ENCODE assay signal across 1 cellular context in genomic region chr7:154676422-154677073, GRCh38.
TF ChIP-seq lines count a peak whose summit lies in the region.

No MANE protein-coding gene starts in this region.

TF ChIP-seq in K562, 482 proteins besides CTCF, POLR2A, EP300 and RAD21 (continued from another document and continues in another):
- TF ChIP-seq, protein P1, sequence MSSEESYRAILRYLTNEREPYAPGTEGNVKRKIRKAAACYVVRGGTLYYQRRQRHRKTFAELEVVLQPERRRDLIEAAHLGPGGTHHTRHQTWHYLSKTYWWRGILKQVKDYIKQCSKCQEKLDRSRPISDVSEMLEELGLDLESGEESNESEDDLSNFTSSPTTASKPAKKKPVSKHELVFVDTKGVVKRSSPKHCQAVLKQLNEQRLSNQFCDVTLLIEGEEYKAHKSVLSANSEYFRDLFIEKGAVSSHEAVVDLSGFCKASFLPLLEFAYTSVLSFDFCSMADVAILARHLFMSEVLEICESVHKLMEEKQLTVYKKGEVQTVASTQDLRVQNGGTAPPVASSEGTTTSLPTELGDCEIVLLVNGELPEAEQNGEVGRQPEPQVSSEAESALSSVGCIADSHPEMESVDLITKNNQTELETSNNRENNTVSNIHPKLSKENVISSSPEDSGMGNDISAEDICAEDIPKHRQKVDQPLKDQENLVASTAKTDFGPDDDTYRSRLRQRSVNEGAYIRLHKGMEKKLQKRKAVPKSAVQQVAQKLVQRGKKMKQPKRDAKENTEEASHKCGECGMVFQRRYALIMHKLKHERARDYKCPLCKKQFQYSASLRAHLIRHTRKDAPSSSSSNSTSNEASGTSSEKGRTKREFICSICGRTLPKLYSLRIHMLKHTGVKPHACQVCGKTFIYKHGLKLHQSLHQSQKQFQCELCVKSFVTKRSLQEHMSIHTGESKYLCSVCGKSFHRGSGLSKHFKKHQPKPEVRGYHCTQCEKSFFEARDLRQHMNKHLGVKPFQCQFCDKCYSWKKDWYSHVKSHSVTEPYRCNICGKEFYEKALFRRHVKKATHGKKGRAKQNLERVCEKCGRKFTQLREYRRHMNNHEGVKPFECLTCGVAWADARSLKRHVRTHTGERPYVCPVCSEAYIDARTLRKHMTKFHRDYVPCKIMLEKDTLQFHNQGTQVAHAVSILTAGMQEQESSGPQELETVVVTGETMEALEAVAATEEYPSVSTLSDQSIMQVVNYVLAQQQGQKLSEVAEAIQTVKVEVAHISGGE (CRISPR knock-in tag; IDR thresholded peaks at IDR 0.05): peak in 2 of 3 experiments; percentile 67 to 95; a peak in 4 of 6 replicates
- no peak for TF ChIP-seq TAF1 (IDR thresholded peaks at IDR 0.05; ENCODE audit: control insufficient read depth, extremely low read depth, insufficient read depth, low read length, severe bottlenecking)
- no peak for TF ChIP-seq CHCHD3 (CRISPR knock-in tag; IDR thresholded peaks at IDR 0.05)
- TF ChIP-seq RBBP5 (IDR thresholded peaks at IDR 0.05; ENCODE audit: borderline replicate concordance, insufficient read depth, low read length, poor library complexity, severe bottlenecking): peak; percentile 96
- TF ChIP-seq TGIF2 (CRISPR knock-in tag; IDR thresholded peaks at IDR 0.05): no peak
- TF ChIP-seq HNRNPH1 (optimal IDR thresholded peaks at IDR 0.05; ENCODE audit: low read depth, low read length): no peak
- no peak for TF ChIP-seq BRD4 (IDR thresholded peaks at IDR 0.05)
- TF ChIP-seq HDAC6 (IDR thresholded peaks at IDR 0.05; ENCODE audit: low read depth, low read length): no peak
- TF ChIP-seq ETV1 (tag; conservative IDR thresholded peaks at IDR 0.05; ENCODE audit: low read depth): peak; percentile 74
- TF ChIP-seq KHSRP (IDR thresholded peaks at IDR 0.05): no peak
- 0 out of 2 replicates have a peak, but pooled peaks have one; percentile 22 for TF ChIP-seq ZNF23 (CRISPR knock-in tag; IDR thresholded peaks at IDR 0.05)
- TF ChIP-seq, protein P2, sequence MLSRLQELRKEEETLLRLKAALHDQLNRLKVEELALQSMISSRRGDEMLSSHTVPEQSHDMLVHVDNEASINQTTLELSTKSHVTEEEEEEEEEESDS (CRISPR knock-in tag; IDR thresholded peaks at IDR 0.05): no peak
- TF ChIP-seq, protein P3, sequence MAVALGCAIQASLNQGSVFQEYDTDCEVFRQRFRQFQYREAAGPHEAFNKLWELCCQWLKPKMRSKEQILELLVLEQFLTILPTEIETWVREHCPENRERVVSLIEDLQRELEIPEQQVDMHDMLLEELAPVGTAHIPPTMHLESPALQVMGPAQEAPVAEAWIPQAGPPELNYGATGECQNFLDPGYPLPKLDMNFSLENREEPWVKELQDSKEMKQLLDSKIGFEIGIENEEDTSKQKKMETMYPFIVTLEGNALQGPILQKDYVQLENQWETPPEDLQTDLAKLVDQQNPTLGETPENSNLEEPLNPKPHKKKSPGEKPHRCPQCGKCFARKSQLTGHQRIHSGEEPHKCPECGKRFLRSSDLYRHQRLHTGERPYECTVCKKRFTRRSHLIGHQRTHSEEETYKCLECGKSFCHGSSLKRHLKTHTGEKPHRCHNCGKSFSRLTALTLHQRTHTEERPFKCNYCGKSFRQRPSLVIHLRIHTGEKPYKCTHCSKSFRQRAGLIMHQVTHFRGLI (CRISPR knock-in tag; IDR thresholded peaks at IDR 0.05): 0 out of 2 replicates have a peak, but pooled peaks have one; percentile 43
- no peak for TF ChIP-seq FUS (optimal IDR thresholded peaks at IDR 0.05; ENCODE audit: low read depth, low read length)
- TF ChIP-seq SMARCE1 (IDR thresholded peaks at IDR 0.05): peak; percentile 91
- TF ChIP-seq BCLAF1 (IDR thresholded peaks at IDR 0.05; ENCODE audit: borderline replicate concordance in 1 of 2, control insufficient read depth in 1 of 2, low read depth in 2 of 2, low read length in 1 of 2): no peak
- TF ChIP-seq TCF7L2 (IDR thresholded peaks at IDR 0.05; ENCODE audit: low read depth, low read length): no peak
- TF ChIP-seq ZNF121 (CRISPR knock-in tag; conservative IDR thresholded peaks at IDR 0.05): no peak
- peak; percentile 68; the same call in 1 of the 2 replicates for TF ChIP-seq ZNF274 (IDR thresholded peaks at IDR 0.05; ENCODE audit: borderline replicate concordance, low read depth, low read length)
- TF ChIP-seq BCL6 (CRISPR knock-in tag; IDR thresholded peaks at IDR 0.05): no peak
- TF ChIP-seq JUN (IDR thresholded peaks at IDR 0.05; ENCODE audit: borderline replicate concordance, low read depth, low read length): 0 out of 2 replicates have a peak, but pooled peaks have one; percentile 6
- no peak; the same call in 1 of the 2 replicates for TF ChIP-seq JUN (CRISPR knock-in tag; IDR thresholded peaks at IDR 0.05; ENCODE audit: borderline replicate concordance)
- TF ChIP-seq POLR2B (IDR thresholded peaks at IDR 0.05; ENCODE audit: low read depth, partially characterized antibody): peak; percentile 72
- TF ChIP-seq ZKSCAN1 (IDR thresholded peaks at IDR 0.05; ENCODE audit: low read depth, low read length): no peak
- no peak for TF ChIP-seq ZNF609 (CRISPR knock-in tag; IDR thresholded peaks at IDR 0.05; ENCODE audit: borderline replicate concordance)
- no peak for TF ChIP-seq CCAR2 (IDR thresholded peaks at IDR 0.05; ENCODE audit: low read depth, low read length)
- TF ChIP-seq EGR1 (conservative IDR thresholded peaks at IDR 0.05): no peak; the same call in 1 of the 2 replicates
- TF ChIP-seq HEY1 (CRISPR knock-in tag; IDR thresholded peaks at IDR 0.05; ENCODE audit: borderline replicate concordance): no peak
- peak; percentile 85 for TF ChIP-seq ELF4 (CRISPR knock-in tag; IDR thresholded peaks at IDR 0.05)
- TF ChIP-seq IRF2 (CRISPR knock-in tag; IDR thresholded peaks at IDR 0.05): no peak
- peak; percentile 64; the same call in 1 of the 2 replicates for TF ChIP-seq DMBX1 (CRISPR knock-in tag; IDR thresholded peaks at IDR 0.05; ENCODE audit: borderline replicate concordance)
- TF ChIP-seq, protein P4, sequence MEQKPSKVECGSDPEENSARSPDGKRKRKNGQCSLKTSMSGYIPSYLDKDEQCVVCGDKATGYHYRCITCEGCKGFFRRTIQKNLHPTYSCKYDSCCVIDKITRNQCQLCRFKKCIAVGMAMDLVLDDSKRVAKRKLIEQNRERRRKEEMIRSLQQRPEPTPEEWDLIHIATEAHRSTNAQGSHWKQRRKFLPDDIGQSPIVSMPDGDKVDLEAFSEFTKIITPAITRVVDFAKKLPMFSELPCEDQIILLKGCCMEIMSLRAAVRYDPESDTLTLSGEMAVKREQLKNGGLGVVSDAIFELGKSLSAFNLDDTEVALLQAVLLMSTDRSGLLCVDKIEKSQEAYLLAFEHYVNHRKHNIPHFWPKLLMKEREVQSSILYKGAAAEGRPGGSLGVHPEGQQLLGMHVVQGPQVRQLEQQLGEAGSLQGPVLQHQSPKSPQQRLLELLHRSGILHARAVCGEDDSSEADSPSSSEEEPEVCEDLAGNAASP (IDR thresholded peaks at IDR 0.05): no peak
- TF ChIP-seq ETV6 (IDR thresholded peaks at IDR 0.05; ENCODE audit: borderline replicate concordance in 1 of 2, low read depth in 2 of 2, low read length in 1 of 2): no peak; a peak in 1 of 4 replicates
- no peak for TF ChIP-seq ETV6 (CRISPR knock-in tag; IDR thresholded peaks at IDR 0.05; ENCODE audit: borderline replicate concordance)
- TF ChIP-seq ZFP30 (CRISPR knock-in tag; IDR thresholded peaks at IDR 0.05; ENCODE audit: borderline replicate concordance): no peak
- peak; percentile 43; the same call in 1 of the 2 replicates for TF ChIP-seq PHF8 (IDR thresholded peaks at IDR 0.05; ENCODE audit: borderline replicate concordance, low read length)
- no peak for TF ChIP-seq PHF21A (IDR thresholded peaks at IDR 0.05; ENCODE audit: borderline replicate concordance, low read depth)
- TF ChIP-seq FOXM1 (IDR thresholded peaks at IDR 0.05; ENCODE audit: low read depth): peak; percentile 63
- peak; percentile 69; the same call in 1 of the 2 replicates for TF ChIP-seq FOXM1 (CRISPR knock-in tag; IDR thresholded peaks at IDR 0.05; ENCODE audit: low read depth)
- peak; percentile 84 for TF ChIP-seq ZNF197 (CRISPR knock-in tag; IDR thresholded peaks at IDR 0.05; ENCODE audit: low read depth)
- TF ChIP-seq PHB2 (IDR thresholded peaks at IDR 0.05; ENCODE audit: low read depth): no peak
- TF ChIP-seq, protein P5, sequence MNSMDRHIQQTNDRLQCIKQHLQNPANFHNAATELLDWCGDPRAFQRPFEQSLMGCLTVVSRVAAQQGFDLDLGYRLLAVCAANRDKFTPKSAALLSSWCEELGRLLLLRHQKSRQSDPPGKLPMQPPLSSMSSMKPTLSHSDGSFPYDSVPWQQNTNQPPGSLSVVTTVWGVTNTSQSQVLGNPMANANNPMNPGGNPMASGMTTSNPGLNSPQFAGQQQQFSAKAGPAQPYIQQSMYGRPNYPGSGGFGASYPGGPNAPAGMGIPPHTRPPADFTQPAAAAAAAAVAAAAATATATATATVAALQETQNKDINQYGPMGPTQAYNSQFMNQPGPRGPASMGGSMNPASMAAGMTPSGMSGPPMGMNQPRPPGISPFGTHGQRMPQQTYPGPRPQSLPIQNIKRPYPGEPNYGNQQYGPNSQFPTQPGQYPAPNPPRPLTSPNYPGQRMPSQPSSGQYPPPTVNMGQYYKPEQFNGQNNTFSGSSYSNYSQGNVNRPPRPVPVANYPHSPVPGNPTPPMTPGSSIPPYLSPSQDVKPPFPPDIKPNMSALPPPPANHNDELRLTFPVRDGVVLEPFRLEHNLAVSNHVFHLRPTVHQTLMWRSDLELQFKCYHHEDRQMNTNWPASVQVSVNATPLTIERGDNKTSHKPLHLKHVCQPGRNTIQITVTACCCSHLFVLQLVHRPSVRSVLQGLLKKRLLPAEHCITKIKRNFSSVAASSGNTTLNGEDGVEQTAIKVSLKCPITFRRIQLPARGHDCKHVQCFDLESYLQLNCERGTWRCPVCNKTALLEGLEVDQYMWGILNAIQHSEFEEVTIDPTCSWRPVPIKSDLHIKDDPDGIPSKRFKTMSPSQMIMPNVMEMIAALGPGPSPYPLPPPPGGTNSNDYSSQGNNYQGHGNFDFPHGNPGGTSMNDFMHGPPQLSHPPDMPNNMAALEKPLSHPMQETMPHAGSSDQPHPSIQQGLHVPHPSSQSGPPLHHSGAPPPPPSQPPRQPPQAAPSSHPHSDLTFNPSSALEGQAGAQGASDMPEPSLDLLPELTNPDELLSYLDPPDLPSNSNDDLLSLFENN (IDR thresholded peaks at IDR 0.05; ENCODE audit: low read depth in 2 of 2, low read length in 2 of 2): peak in 1 of 2 experiments; percentile 78; a peak in 2 of 4 replicates
- no peak for TF ChIP-seq THAP7 (CRISPR knock-in tag; IDR thresholded peaks at IDR 0.05)
- no peak for TF ChIP-seq PRPF4 (IDR thresholded peaks at IDR 0.05; ENCODE audit: insufficient read depth, low read depth, low read length, poor library complexity, severe bottlenecking)
- peak; percentile 90 for TF ChIP-seq CEBPG (CRISPR knock-in tag; IDR thresholded peaks at IDR 0.05)
- peak; percentile 82 to 86 for TF ChIP-seq CEBPG (tag; conservative IDR thresholded peaks at IDR 0.05 in 1 of 2, IDR thresholded peaks at IDR 0.05 in 1 of 2)
- no peak for TF ChIP-seq PHTF2 (CRISPR knock-in tag; IDR thresholded peaks at IDR 0.05)
- no peak for TF ChIP-seq KDM5B (IDR thresholded peaks at IDR 0.05; ENCODE audit: insufficient replicate concordance, low read depth, low read length)
- TF ChIP-seq COPS2 (conservative IDR thresholded peaks at IDR 0.05): no peak
